ENCODE assay signal across 1 cellular context in the genomic region with DNA sequence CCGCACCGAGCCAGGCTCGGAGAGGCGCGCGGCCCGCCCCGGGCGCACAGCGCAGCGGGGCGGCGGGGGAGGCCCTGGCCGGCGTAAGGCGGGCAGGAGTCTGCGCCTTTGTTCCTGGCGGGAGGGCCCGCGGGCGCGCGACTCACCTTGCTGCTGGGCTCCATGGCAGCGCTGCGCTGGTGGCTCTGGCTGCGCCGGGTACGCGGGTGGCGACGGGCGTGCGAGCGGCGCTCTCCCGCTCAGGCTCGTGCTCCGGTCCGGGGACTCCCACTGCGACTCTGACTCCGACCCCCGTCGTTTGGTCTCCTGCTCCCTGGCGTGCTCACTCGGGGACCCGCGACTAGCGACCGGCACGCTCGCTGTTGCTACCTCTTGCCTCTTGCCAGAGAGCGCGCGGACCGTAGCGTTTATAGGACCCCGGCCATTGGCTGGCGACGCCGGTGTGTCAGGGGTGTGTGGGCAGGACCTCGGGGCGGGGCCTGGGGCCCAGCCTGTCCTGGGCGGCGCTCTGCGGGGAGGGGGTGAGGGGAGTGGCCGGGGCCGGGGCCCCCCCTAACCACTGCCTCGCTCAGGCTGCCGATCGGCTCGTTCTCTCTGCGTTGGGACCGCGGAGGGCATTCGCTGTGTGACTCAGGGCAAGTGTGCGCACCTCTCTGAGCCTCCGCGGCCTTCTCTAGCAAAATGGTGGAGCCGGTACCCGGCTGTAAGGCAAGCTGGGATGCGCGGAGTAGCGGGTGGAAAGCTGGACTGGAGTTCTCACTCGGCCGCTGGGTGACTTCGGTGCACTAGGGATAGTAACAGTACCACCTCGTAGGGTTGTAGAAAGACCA.
TF ChIP-seq lines count a peak whose summit lies in the region.

A gene (minus strand): TSS at position 381 of the 830 bp plus-strand sequence. CDS start 217 bp downstream, at position 164.

TF ChIP-seq in GM12878, 131 proteins besides CTCF, POLR2A, EP300 and RAD21 (continued from another document and continues in another):
- TF ChIP-seq, protein P1, sequence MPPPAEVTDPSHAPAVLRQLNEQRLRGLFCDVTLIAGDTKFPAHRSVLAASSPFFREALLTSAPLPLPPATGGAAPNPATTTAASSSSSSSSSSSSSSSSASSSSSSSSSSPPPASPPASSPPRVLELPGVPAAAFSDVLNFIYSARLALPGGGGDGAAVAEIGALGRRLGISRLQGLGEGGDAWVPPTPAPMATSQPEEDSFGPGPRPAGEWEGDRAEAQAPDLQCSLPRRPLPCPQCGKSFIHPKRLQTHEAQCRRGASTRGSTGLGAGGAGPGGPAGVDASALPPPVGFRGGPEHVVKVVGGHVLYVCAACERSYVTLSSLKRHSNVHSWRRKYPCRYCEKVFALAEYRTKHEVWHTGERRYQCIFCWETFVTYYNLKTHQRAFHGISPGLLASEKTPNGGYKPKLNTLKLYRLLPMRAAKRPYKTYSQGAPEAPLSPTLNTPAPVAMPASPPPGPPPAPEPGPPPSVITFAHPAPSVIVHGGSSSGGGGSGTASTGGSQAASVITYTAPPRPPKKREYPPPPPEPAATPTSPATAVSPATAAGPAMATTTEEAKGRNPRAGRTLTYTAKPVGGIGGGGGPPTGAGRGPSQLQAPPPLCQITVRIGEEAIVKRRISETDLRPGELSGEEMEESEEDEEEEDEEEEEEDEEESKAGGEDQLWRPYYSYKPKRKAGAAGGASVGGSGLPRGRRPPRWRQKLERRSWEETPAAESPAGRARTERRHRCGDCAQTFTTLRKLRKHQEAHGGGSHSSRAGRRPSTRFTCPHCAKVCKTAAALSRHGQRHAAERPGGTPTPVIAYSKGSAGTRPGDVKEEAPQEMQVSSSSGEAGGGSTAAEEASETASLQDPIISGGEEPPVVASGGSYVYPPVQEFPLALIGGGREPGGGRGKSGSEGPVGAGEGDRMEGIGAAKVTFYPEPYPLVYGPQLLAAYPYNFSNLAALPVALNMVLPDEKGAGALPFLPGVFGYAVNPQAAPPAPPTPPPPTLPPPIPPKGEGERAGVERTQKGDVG (CRISPR knock-in tag; IDR thresholded peaks at IDR 0.05) = no peak
- TF ChIP-seq ZNF384 (IDR thresholded peaks at IDR 0.05; ENCODE audit: borderline replicate concordance, low read depth, low read length) = no peak
- peak; percentile 64 for TF ChIP-seq HDAC6 (IDR thresholded peaks at IDR 0.05; ENCODE audit: unreplicated experiment)
- TF ChIP-seq CBX3 (IDR thresholded peaks at IDR 0.05; ENCODE audit: borderline replicate concordance, low read depth) = no peak
- TF ChIP-seq BCL11A (IDR thresholded peaks at IDR 0.05; ENCODE audit: low read depth, low read length) = no peak
- no peak for TF ChIP-seq RAD51 (IDR thresholded peaks at IDR 0.05)
- TF ChIP-seq YBX1 (IDR thresholded peaks at IDR 0.05) = no peak
- no peak for TF ChIP-seq ATF7 (IDR thresholded peaks at IDR 0.05; ENCODE audit: low read depth)
- TF ChIP-seq, protein P2, sequence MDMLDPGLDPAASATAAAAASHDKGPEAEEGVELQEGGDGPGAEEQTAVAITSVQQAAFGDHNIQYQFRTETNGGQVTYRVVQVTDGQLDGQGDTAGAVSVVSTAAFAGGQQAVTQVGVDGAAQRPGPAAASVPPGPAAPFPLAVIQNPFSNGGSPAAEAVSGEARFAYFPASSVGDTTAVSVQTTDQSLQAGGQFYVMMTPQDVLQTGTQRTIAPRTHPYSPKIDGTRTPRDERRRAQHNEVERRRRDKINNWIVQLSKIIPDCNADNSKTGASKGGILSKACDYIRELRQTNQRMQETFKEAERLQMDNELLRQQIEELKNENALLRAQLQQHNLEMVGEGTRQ (IDR thresholded peaks at IDR 0.05; ENCODE audit: borderline replicate concordance, low read depth, low read length) = no peak
- TF ChIP-seq, protein P3, sequence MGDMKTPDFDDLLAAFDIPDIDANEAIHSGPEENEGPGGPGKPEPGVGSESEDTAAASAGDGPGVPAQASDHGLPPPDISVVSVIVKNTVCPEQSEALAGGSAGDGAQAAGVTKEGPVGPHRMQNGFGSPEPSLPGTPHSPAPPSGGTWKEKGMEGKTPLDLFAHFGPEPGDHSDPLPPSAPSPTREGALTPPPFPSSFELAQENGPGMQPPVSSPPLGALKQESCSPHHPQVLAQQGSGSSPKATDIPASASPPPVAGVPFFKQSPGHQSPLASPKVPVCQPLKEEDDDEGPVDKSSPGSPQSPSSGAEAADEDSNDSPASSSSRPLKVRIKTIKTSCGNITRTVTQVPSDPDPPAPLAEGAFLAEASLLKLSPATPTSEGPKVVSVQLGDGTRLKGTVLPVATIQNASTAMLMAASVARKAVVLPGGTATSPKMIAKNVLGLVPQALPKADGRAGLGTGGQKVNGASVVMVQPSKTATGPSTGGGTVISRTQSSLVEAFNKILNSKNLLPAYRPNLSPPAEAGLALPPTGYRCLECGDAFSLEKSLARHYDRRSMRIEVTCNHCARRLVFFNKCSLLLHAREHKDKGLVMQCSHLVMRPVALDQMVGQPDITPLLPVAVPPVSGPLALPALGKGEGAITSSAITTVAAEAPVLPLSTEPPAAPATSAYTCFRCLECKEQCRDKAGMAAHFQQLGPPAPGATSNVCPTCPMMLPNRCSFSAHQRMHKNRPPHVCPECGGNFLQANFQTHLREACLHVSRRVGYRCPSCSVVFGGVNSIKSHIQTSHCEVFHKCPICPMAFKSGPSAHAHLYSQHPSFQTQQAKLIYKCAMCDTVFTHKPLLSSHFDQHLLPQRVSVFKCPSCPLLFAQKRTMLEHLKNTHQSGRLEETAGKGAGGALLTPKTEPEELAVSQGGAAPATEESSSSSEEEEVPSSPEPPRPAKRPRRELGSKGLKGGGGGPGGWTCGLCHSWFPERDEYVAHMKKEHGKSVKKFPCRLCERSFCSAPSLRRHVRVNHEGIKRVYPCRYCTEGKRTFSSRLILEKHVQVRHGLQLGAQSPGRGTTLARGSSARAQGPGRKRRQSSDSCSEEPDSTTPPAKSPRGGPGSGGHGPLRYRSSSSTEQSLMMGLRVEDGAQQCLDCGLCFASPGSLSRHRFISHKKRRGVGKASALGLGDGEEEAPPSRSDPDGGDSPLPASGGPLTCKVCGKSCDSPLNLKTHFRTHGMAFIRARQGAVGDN (IDR thresholded peaks at IDR 0.05) = no peak; the same call in 1 of the 2 replicates
- TF ChIP-seq CREB1 (IDR thresholded peaks at IDR 0.05; ENCODE audit: low read depth) = peak; percentile 80
- no peak for TF ChIP-seq NFYA (IDR thresholded peaks at IDR 0.05; ENCODE audit: borderline replicate concordance, low read depth, low read length)
- TF ChIP-seq SREBF2 (IDR thresholded peaks at IDR 0.05; ENCODE audit: low read length) = no peak
- TF ChIP-seq IKZF2 (IDR thresholded peaks at IDR 0.05) = peak in 1 of 2 experiments; percentile 20; a peak in 1 of 4 replicates
- 0 out of 2 replicates have a peak, but pooled peaks have one; percentile 41 for TF ChIP-seq NR2F1 (conservative IDR thresholded peaks at IDR 0.05)
- no peak for TF ChIP-seq MEF2A (IDR thresholded peaks at IDR 0.05; ENCODE audit: insufficient read depth, low read depth, low read length)
- TF ChIP-seq, protein P4, sequence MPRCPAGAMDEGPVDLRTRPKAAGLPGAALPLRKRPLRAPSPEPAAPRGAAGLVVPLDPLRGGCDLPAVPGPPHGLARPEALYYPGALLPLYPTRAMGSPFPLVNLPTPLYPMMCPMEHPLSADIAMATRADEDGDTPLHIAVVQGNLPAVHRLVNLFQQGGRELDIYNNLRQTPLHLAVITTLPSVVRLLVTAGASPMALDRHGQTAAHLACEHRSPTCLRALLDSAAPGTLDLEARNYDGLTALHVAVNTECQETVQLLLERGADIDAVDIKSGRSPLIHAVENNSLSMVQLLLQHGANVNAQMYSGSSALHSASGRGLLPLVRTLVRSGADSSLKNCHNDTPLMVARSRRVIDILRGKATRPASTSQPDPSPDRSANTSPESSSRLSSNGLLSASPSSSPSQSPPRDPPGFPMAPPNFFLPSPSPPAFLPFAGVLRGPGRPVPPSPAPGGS (IDR thresholded peaks at IDR 0.05; ENCODE audit: borderline replicate concordance, insufficient read depth, low read depth, low read length, poor library complexity, severe bottlenecking) = peak; percentile 12
- no peak for TF ChIP-seq FOXM1 (IDR thresholded peaks at IDR 0.05; ENCODE audit: low read depth, low read length)
- peak; percentile 84 for TF ChIP-seq ZNF217 (IDR thresholded peaks at IDR 0.05)
- TF ChIP-seq, protein P5, sequence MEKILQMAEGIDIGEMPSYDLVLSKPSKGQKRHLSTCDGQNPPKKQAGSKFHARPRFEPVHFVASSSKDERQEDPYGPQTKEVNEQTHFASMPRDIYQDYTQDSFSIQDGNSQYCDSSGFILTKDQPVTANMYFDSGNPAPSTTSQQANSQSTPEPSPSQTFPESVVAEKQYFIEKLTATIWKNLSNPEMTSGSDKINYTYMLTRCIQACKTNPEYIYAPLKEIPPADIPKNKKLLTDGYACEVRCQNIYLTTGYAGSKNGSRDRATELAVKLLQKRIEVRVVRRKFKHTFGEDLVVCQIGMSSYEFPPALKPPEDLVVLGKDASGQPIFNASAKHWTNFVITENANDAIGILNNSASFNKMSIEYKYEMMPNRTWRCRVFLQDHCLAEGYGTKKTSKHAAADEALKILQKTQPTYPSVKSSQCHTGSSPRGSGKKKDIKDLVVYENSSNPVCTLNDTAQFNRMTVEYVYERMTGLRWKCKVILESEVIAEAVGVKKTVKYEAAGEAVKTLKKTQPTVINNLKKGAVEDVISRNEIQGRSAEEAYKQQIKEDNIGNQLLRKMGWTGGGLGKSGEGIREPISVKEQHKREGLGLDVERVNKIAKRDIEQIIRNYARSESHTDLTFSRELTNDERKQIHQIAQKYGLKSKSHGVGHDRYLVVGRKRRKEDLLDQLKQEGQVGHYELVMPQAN (conservative IDR thresholded peaks at IDR 0.05) = peak; percentile 90
- TF ChIP-seq, protein P6, sequence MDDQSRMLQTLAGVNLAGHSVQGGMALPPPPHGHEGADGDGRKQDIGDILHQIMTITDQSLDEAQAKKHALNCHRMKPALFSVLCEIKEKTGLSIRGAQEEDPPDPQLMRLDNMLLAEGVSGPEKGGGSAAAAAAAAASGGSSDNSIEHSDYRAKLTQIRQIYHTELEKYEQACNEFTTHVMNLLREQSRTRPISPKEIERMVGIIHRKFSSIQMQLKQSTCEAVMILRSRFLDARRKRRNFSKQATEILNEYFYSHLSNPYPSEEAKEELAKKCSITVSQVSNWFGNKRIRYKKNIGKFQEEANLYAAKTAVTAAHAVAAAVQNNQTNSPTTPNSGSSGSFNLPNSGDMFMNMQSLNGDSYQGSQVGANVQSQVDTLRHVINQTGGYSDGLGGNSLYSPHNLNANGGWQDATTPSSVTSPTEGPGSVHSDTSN (IDR thresholded peaks at IDR 0.05; ENCODE audit: insufficient replicate concordance, low read depth, low read length) = no peak
- no peak for TF ChIP-seq SMC3 (IDR thresholded peaks at IDR 0.05; ENCODE audit: borderline replicate concordance, low read length)
- peak; percentile 78 for TF ChIP-seq RUNX3 (IDR thresholded peaks at IDR 0.05; ENCODE audit: low read length)
- TF ChIP-seq, protein P7, sequence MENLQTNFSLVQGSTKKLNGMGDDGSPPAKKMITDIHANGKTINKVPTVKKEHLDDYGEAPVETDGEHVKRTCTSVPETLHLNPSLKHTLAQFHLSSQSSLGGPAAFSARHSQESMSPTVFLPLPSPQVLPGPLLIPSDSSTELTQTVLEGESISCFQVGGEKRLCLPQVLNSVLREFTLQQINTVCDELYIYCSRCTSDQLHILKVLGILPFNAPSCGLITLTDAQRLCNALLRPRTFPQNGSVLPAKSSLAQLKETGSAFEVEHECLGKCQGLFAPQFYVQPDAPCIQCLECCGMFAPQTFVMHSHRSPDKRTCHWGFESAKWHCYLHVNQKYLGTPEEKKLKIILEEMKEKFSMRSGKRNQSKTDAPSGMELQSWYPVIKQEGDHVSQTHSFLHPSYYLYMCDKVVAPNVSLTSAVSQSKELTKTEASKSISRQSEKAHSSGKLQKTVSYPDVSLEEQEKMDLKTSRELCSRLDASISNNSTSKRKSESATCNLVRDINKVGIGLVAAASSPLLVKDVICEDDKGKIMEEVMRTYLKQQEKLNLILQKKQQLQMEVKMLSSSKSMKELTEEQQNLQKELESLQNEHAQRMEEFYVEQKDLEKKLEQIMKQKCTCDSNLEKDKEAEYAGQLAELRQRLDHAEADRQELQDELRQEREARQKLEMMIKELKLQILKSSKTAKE (IDR thresholded peaks at IDR 0.05; ENCODE audit: low read depth, poor library complexity, severe bottlenecking) = no peak
- no peak for TF ChIP-seq STAT1 (conservative IDR thresholded peaks at IDR 0.05)
- no peak for TF ChIP-seq JUNB (IDR thresholded peaks at IDR 0.05)
- no peak; the same call in 1 of the 2 replicates for TF ChIP-seq IKZF1 (conservative IDR thresholded peaks at IDR 0.05)
- TF ChIP-seq EZH2 (IDR thresholded peaks at IDR 0.05; ENCODE audit: borderline replicate concordance, control insufficient read depth, low read depth, low read length) = no peak
- no peak for TF ChIP-seq SUPT20H (IDR thresholded peaks at IDR 0.05; ENCODE audit: borderline replicate concordance, control insufficient read depth, low read depth, low read length)
- TF ChIP-seq CHD1 (IDR thresholded peaks at IDR 0.05; ENCODE audit: low read depth, low read length) = no peak
- no peak for TF ChIP-seq ZNF274 (IDR thresholded peaks at IDR 0.05; ENCODE audit: insufficient read depth, insufficient read length)
- 0 out of 2 replicates have a peak, but pooled peaks have one; percentile 58 for TF ChIP-seq PML (IDR thresholded peaks at IDR 0.05; ENCODE audit: low read length)
- TF ChIP-seq KLF5 (IDR thresholded peaks at IDR 0.05; ENCODE audit: partially characterized antibody) = no peak
- no peak for TF ChIP-seq SREBF1 (IDR thresholded peaks at IDR 0.05; ENCODE audit: low read length)
- peak; percentile 15 to 37; a peak in 2 of 4 replicates for TF ChIP-seq BHLHE40 (IDR thresholded peaks at IDR 0.05; ENCODE audit: borderline replicate concordance in 1 of 2, low read depth in 2 of 2, low read length in 1 of 2)
- TF ChIP-seq JUND (IDR thresholded peaks at IDR 0.05; ENCODE audit: low read depth, low read length) = no peak
- no peak for TF ChIP-seq SIX5 (IDR thresholded peaks at IDR 0.05; ENCODE audit: low read depth, low read length, severe bottlenecking)
- TF ChIP-seq EGR1 (IDR thresholded peaks at IDR 0.05; ENCODE audit: borderline replicate concordance in 1 of 2, low read depth in 2 of 2, low read length in 2 of 2) = peak in 1 of 2 experiments; percentile 73; a peak in 2 of 3 replicates
- TF ChIP-seq CREM (IDR thresholded peaks at IDR 0.05; ENCODE audit: low read depth) = peak; percentile 36; the same call in 1 of the 2 replicates
- no peak for TF ChIP-seq STAT3 (IDR thresholded peaks at IDR 0.05; ENCODE audit: low read depth, low read length)
- TF ChIP-seq RFX5 (IDR thresholded peaks at IDR 0.05; ENCODE audit: low read depth, low read length) = 0 out of 2 replicates have a peak, but pooled peaks have one; percentile 64
- TF ChIP-seq ETV6 (conservative IDR thresholded peaks at IDR 0.05 in 1 of 2, IDR thresholded peaks at IDR 0.05 in 1 of 2; ENCODE audit: borderline replicate concordance in 1 of 2, low read depth in 1 of 2) = no peak
- no peak for TF ChIP-seq PAX8 (IDR thresholded peaks at IDR 0.05)
- no peak for TF ChIP-seq ESRRA (IDR thresholded peaks at IDR 0.05; ENCODE audit: low read length)
